In the genomic region with DNA sequence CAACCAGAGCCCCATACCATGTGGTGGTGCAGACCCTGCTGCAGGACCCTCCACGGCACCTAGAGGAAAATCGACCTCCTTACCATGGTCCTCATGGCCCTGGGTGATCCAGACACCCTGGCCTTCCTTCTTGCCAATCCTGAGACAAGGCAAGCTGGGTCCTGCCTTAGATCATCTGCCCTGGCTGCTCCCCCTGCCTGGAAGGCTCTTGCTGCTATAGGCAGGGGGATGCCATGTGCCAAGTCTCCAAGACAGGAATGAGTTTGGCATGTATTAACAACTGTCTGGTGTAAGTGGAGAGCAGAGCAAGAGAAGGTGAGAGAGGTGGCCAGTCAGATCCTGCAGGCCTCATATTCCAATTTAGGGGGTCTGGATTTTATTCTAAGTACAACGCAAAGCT, we compare ENCODE assay signal across 28 cellular contexts. TPM values are rescaled to one million over a fixed set of nuclear protein-coding genes. Genes with fewer than 3 reads are reported as not detected.
DNase-seq lines count a peak whose midpoint lies in the region; ATAC-seq and TF ChIP-seq lines count a peak whose summit lies in the region.
"Had no signal": no experiment of that assay in that cellular context is flagged by ENCODE, and none has a peak within 500 bp of the region (broad histone marks: within the 10 kb centered on the region; RNA-seq: fewer than 3 reads in every experiment).

No MANE protein-coding gene starts in this region.

- H3K9me3 Mint-ChIP-seq in activated CD4-positive, alpha-beta memory T cell treated with anti-CD3 and anti-CD28 coated beads, Interleukin-2, amount 10 ng/mL, durations not matched to agents 7 days and 5 days, result no peaks in the 10 kb centered on the region
- H3K9me3 Mint-ChIP-seq: activated T-helper 17 cell treated with anti-CD3 and anti-CD28 coated beads, Interleukin-2, amount 50 U/mL, for 72 hours; CD4-positive, alpha-beta memory T cell; T-helper 2 cell treated with Interferon-gamma antibody and Interleukin-4, amounts not matched to agents 5 μg/mL and 100 μg/mL, for 36 hours had no signal

- peaks cover 3% of the 10 kb centered on the region for H3K36me3 ChIP-seq in rectal smooth muscle tissue (ENCODE audit: control insufficient read depth, insufficient read depth, low read length)
- H3K36me3 ChIP-seq: ascending aorta, thoracic aorta had no signal

- POLR2A ChIA-PET in activated CD4-positive, alpha-beta memory T cell treated with anti-CD3 and anti-CD28 coated beads, Interleukin-2, amount 10 ng/mL, durations not matched to agents 7 days and 5 days (lab: Charles Lee), result no interaction called here

- no peak overlapping the region for H3K4me3 ChIP-seq in rectal smooth muscle tissue (ENCODE audit: low read length)
- H3K4me3 ChIP-seq: ascending aorta, thoracic aorta had no signal

- peaks cover 12% of the 10 kb centered on the region for H3K36me3 Mint-ChIP-seq in T-helper 17 cell (ENCODE audit: low read depth)
- H3K36me3 Mint-ChIP-seq in activated CD4-positive, alpha-beta memory T cell treated with anti-CD3 and anti-CD28 coated beads, Interleukin-2, amount 10 ng/mL, durations not matched to agents 7 days and 5 days (ENCODE audit: low read depth), result peaks cover 26% of the 10 kb centered on the region

- peaks cover 64% of the 10 kb centered on the region for H3K4me1 ChIP-seq in rectal smooth muscle tissue (ENCODE audit: control insufficient read depth, insufficient read depth, low read length)

- peak overlapping the region; percentile 32 for H3K27ac Mint-ChIP-seq in T-helper 17 cell
- no peak overlapping the region for H3K27ac Mint-ChIP-seq in activated CD4-positive, alpha-beta memory T cell treated with anti-CD3 and anti-CD28 coated beads, Interleukin-2, amount 10 ng/mL, durations not matched to agents 7 days and 5 days
- H3K27ac Mint-ChIP-seq: activated naive CD8-positive, alpha-beta T cell; T-helper 2 cell treated with Interferon-gamma antibody and Interleukin-4, amounts not matched to agents 5 μg/mL and 100 μg/mL, for 36 hours had no signal

- H3K9ac ChIP-seq in rectal smooth muscle tissue (ENCODE audit: low read length), result no peak overlapping the region
- H3K9ac ChIP-seq: SK-N-SH had no signal

- H3K27me3 Mint-ChIP-seq in T-helper 17 cell, result no peaks in the 10 kb centered on the region
- H3K27me3 Mint-ChIP-seq in activated CD4-positive, alpha-beta memory T cell treated with anti-CD3 and anti-CD28 coated beads, Interleukin-2, amount 10 ng/mL, durations not matched to agents 7 days and 5 days, result peaks cover 12% of the 10 kb centered on the region
- H3K27me3 Mint-ChIP-seq: activated naive CD8-positive, alpha-beta T cell; activated T-helper 17 cell treated with anti-CD3 and anti-CD28 coated beads, Interleukin-2, amount 50 U/mL, for 72 hours; CD4-positive, alpha-beta memory T cell had no signal

- peaks cover 53% of the 10 kb centered on the region for H3K4me1 Mint-ChIP-seq in T-helper 17 cell
- peaks cover 34% of the 10 kb centered on the region for H3K4me1 Mint-ChIP-seq in activated CD4-positive, alpha-beta memory T cell treated with anti-CD3 and anti-CD28 coated beads, Interleukin-2, amount 10 ng/mL, durations not matched to agents 7 days and 5 days

- CTCF ChIA-PET in activated CD4-positive, alpha-beta memory T cell treated with anti-CD3 and anti-CD28 coated beads, Interleukin-2, amount 10 ng/mL, durations not matched to agents 7 days and 5 days (lab: Charles Lee), result no interaction called here

- H3K9me3 ChIP-seq in T-helper 17 cell (ENCODE audit: control insufficient read depth, low read length, poor library complexity, severe bottlenecking), result no peaks in the 10 kb centered on the region
- H3K9me3 ChIP-seq: ascending aorta, SK-N-SH, thoracic aorta had no signal

- H3K27ac ChIP-seq in rectal smooth muscle tissue (ENCODE audit: low read depth, low read length), result peak overlapping the region; percentile 45
- H3K27ac ChIP-seq: 22Rv1, thoracic aorta, VCaP had no signal

- intact Hi-C loops in left ventricle myocardium superior (cut with micrococcal nuclease), result no loop called here

- DNase-seq in DMS 273 (lab: John Stamatoyannopoulos, UW; ENCODE audit: unreplicated experiment) (peak; percentile 50), DMS 273 treated with DMSO at 0.1 percent for 48 hours (lab: John Stamatoyannopoulos, UW) (no peak), T-helper 17 cell (no peak), left ventricle myocardium superior (no peak)
- DNase-seq in activated CD4-positive, alpha-beta memory T cell treated with anti-CD3 and anti-CD28 coated beads, Interleukin-2, amount 10 ng/mL, durations not matched to agents 7 days and 5 days, result no peak
- DNase-seq: activated CD8-positive, alpha-beta memory T cell treated with anti-CD3 and anti-CD28 coated beads, Interleukin-2, amount 50 U/mL, for 48 hours; CD4-positive, alpha-beta memory T cell; erythroblast; HCEC 1CT; kidney; mesenchymal stem cell; NCI-H1048; NCI-H187 treated with DMSO at 0.1 percent for 48 hours; occipital lobe; SK-N-SH; stimulated activated CD4-positive, alpha-beta T cell treated with anti-CD3 and anti-CD28 coated beads, Interleukin-12 subunit alpha, Interleukin-12 subunit beta, amount 100 ng/mL, for 4 hours; stimulated activated CD4-positive, alpha-beta T cell treated with anti-CD3 and anti-CD28 coated beads, Interleukin-4, amount 100 ng/mL, for 24 hours; stimulated activated naive CD4-positive, alpha-beta T cell treated with Interleukin-2 at 50 U/mL for 16 hours had no signal

- no peaks in the 10 kb centered on the region for H3K27me3 ChIP-seq in rectal smooth muscle tissue (ENCODE audit: control insufficient read depth, insufficient read depth, low read length)
- H3K27me3 ChIP-seq: ascending aorta had no signal

- H3K4me3 Mint-ChIP-seq in T-helper 17 cell, result peak overlapping the region; percentile 28
- H3K4me3 Mint-ChIP-seq in activated CD4-positive, alpha-beta memory T cell treated with anti-CD3 and anti-CD28 coated beads, Interleukin-2, amount 10 ng/mL, durations not matched to agents 7 days and 5 days, result no peak overlapping the region
- H3K4me3 Mint-ChIP-seq: activated naive CD8-positive, alpha-beta T cell; activated T-helper 17 cell treated with anti-CD3 and anti-CD28 coated beads, Interleukin-2, amount 50 U/mL, for 72 hours; CD4-positive, alpha-beta memory T cell; T-helper 2 cell treated with Interferon-gamma antibody and Interleukin-4, amounts not matched to agents 5 μg/mL and 100 μg/mL, for 36 hours had no signal

- ATAC-seq in T-helper 17 cell (no peak), left ventricle myocardium superior (peak; percentile 10), SK-N-SH treated with all-trans-retinoic acid at 6 μM for 48 hours (no peak), HG03025 (IDR thresholded peaks at IDR 0.05; ENCODE audit: low FRiP score, unreplicated experiment) (no peak)
- ATAC-seq: activated T-helper 17 cell treated with anti-CD3 and anti-CD28 coated beads, Interleukin-2, amount 50 U/mL, for 72 hours had no signal

TF ChIP-seq in SK-N-SH treated with all-trans-retinoic acid at 6 μM for 48 hours, 23 proteins besides CTCF, POLR2A, EP300 and RAD21 (continues in another document):
- TF ChIP-seq, protein P1, sequence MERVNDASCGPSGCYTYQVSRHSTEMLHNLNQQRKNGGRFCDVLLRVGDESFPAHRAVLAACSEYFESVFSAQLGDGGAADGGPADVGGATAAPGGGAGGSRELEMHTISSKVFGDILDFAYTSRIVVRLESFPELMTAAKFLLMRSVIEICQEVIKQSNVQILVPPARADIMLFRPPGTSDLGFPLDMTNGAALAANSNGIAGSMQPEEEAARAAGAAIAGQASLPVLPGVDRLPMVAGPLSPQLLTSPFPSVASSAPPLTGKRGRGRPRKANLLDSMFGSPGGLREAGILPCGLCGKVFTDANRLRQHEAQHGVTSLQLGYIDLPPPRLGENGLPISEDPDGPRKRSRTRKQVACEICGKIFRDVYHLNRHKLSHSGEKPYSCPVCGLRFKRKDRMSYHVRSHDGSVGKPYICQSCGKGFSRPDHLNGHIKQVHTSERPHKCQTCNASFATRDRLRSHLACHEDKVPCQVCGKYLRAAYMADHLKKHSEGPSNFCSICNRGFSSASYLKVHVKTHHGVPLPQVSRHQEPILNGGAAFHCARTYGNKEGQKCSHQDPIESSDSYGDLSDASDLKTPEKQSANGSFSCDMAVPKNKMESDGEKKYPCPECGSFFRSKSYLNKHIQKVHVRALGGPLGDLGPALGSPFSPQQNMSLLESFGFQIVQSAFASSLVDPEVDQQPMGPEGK (CRISPR knock-in tag; IDR thresholded peaks at IDR 0.05; ENCODE audit: borderline replicate concordance), result no peak
- TF ChIP-seq ZFP3 (CRISPR knock-in tag; IDR thresholded peaks at IDR 0.05) (no peak), SNAI2 (CRISPR knock-in tag; IDR thresholded peaks at IDR 0.05) (no peak), PPARA (CRISPR knock-in tag; IDR thresholded peaks at IDR 0.05; ENCODE audit: borderline replicate concordance) (no peak), ZC3H10 (CRISPR knock-in tag; IDR thresholded peaks at IDR 0.05) (no peak), ARNTL (CRISPR knock-in tag; IDR thresholded peaks at IDR 0.05; ENCODE audit: borderline replicate concordance, low read depth) (no peak), ZNF565 (CRISPR knock-in tag; conservative IDR thresholded peaks at IDR 0.05; ENCODE audit: low read depth) (no peak), ZNF70 (CRISPR knock-in tag; IDR thresholded peaks at IDR 0.05) (no peak), ISL1 (CRISPR knock-in tag; IDR thresholded peaks at IDR 0.05) (no peak), GLIS3 (CRISPR knock-in tag; IDR thresholded peaks at IDR 0.05) (no peak), TCF4 (CRISPR knock-in tag; IDR thresholded peaks at IDR 0.05; ENCODE audit: borderline replicate concordance) (no peak), RARB (CRISPR knock-in tag; IDR thresholded peaks at IDR 0.05) (no peak)
- TF ChIP-seq, protein P2, sequence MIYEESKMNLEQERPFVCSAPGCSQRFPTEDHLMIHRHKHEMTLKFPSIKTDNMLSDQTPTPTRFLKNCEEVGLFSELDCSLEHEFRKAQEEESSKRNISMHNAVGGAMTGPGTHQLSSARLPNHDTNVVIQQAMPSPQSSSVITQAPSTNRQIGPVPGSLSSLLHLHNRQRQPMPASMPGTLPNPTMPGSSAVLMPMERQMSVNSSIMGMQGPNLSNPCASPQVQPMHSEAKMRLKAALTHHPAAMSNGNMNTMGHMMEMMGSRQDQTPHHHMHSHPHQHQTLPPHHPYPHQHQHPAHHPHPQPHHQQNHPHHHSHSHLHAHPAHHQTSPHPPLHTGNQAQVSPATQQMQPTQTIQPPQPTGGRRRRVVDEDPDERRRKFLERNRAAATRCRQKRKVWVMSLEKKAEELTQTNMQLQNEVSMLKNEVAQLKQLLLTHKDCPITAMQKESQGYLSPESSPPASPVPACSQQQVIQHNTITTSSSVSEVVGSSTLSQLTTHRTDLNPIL (CRISPR knock-in tag; IDR thresholded peaks at IDR 0.05; ENCODE audit: low read depth), result no peak

RNA-seq across cellular contexts. Expression of a gene that starts 7.5 kb away (rescaled TPM):
- total RNA-seq in T-helper 17 cell (10 to 100 TPM; 20.5 to 30.6 TPM), left ventricle myocardium superior (102 TPM)
- 10 to 100 TPM; 26.7 to 27.7 TPM for total RNA-seq in activated CD4-positive, alpha-beta memory T cell treated with anti-CD3 and anti-CD28 coated beads, Interleukin-2, amount 10 ng/mL, durations not matched to agents 7 days and 5 days
